In the genomic region with DNA sequence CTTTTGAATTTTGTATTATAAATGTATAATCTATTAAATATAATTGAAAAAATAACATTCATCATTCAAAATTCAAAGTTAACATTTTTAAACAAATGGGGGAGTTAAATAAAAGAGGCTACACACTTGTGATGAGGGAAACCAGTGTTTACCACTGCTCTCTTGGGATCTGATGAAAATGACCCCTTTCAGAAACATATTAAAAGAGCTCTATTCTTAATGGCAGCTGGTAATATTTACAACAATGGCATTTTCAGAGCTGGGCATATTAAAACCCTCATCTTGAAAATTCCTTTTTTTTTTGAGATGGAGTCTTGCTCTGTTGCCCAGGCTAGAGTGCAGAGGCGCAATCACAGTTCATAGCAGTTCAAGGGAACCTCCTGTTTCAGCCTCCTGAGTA, we compare ENCODE assay signal across 28 cellular contexts.
"Had no signal": no experiment of that assay in that cellular context is flagged by ENCODE, and none has a peak within 500 bp of the region (broad histone marks: within the 10 kb centered on the region; RNA-seq: fewer than 3 reads in every experiment).

No MANE protein-coding gene starts in this region.

- ATAC-seq: activated CD4-positive, alpha-beta T cell treated with anti-CD3 and anti-CD28 coated beads for 36 hours; activated naive CD4-positive, alpha-beta T cell treated with anti-CD3 and anti-CD28 coated beads, Interleukin-2, amount 50 U/mL, for 72 hours; activated naive CD8-positive, alpha-beta T cell treated with anti-CD3 and anti-CD28 coated beads, Interleukin-2, amount 50 U/mL, for 24 hours; K562; Panc1 had no signal

- H3K27ac ChIP-seq: RWPE1, VCaP had no signal

- H3K4me1 Mint-ChIP-seq: brain had no signal

- H3K27me3 Mint-ChIP-seq: activated CD4-positive, alpha-beta memory T cell treated with anti-CD3 and anti-CD28 coated beads, Interleukin-2, amount 10 ng/mL, durations not matched to agents 7 days and 5 days; activated CD4-positive, alpha-beta T cell treated with anti-CD3 and anti-CD28 coated beads for 36 hours; activated naive CD8-positive, alpha-beta T cell treated with anti-CD3 and anti-CD28 coated beads, Interleukin-2, amount 50 U/mL, for 24 hours; brain had no signal

- H3K9me3 Mint-ChIP-seq: activated CD4-positive, alpha-beta memory T cell treated with anti-CD3 and anti-CD28 coated beads, Interleukin-2, amount 10 ng/mL, durations not matched to agents 7 days and 5 days; activated naive CD4-positive, alpha-beta T cell treated with anti-CD3 and anti-CD28 coated beads, Interleukin-2, amount 50 U/mL, for 72 hours; activated naive CD8-positive, alpha-beta T cell treated with anti-CD3 and anti-CD28 coated beads, Interleukin-2, amount 50 U/mL, for 24 hours; brain had no signal

- H3K4me3 Mint-ChIP-seq: activated CD4-positive, alpha-beta memory T cell treated with anti-CD3 and anti-CD28 coated beads, Interleukin-2, amount 10 ng/mL, durations not matched to agents 7 days and 5 days; activated CD4-positive, alpha-beta T cell treated with anti-CD3 and anti-CD28 coated beads for 36 hours; activated naive CD8-positive, alpha-beta T cell treated with anti-CD3 and anti-CD28 coated beads, Interleukin-2, amount 50 U/mL, for 24 hours; brain had no signal

- DNase-seq: activated CD4-positive, alpha-beta memory T cell treated with anti-CD3 and anti-CD28 coated beads, Interleukin-2, amount 10 ng/mL, durations not matched to agents 7 days and 5 days; activated CD4-positive, alpha-beta T cell treated with anti-CD3 and anti-CD28 coated beads for 36 hours; activated CD4-positive, alpha-beta T cell treated with anti-CD3 and anti-CD28 coated beads, Interleukin-2, amount 50 U/mL, for 1 hour; activated effector memory CD4-positive, alpha-beta T cell treated with anti-CD3 and anti-CD28 coated beads, Interleukin-2, amount 50 U/mL, for 16 hours; activated naive CD4-positive, alpha-beta T cell treated with Interleukin-2 at 50 U/mL for 16 hours; activated naive CD8-positive, alpha-beta T cell treated with anti-CD3 and anti-CD28 coated beads, Interleukin-2, amount 50 U/mL, for 24 hours; amniotic stem cell; Karpas-422; MM.1S; NCI-H1105; NCI-H1436; NCI-H1694 treated with DMSO at 0.1 percent for 48 hours; NCI-H2029 treated with DMSO at 0.1 percent for 48 hours; NCI-H345; NCI-H510A; NCI-H526 treated with DMSO at 0.1 percent for 48 hours; NCI-H82; NK-92 treated with Interleukin-12 subunit alpha and Interleukin-12 subunit beta, amount 100 ng/mL, for 24 hours; OCI-M1; SHP77; T-helper 2 cell; T1000 had no signal

- H3K27ac Mint-ChIP-seq: activated CD4-positive, alpha-beta memory T cell treated with anti-CD3 and anti-CD28 coated beads, Interleukin-2, amount 10 ng/mL, durations not matched to agents 7 days and 5 days; activated CD4-positive, alpha-beta T cell treated with anti-CD3 and anti-CD28 coated beads for 36 hours; activated naive CD8-positive, alpha-beta T cell treated with anti-CD3 and anti-CD28 coated beads, Interleukin-2, amount 50 U/mL, for 24 hours; brain had no signal
